ENCODE assay signal across 18 cellular contexts in the genomic region with DNA sequence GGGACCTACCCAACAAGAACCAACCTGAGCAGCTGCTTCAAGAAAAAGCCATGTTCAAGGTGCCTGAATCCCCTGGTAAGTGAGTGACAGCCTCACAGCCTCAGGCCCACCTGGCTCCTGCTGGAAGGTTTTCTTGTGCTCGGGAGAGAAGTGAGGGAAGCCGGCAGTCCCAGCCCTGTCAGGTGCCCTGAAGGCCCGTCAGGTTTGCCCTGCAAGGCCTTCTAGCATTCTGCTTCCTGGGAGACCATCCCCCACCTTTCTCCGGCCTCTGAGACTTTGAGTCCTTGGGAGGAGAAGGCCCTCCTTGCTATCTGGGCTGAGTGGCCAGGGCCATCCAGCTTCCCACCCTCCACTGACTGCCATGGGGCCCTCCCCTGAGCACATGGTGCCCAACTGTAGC.
DNase-seq lines count a peak whose midpoint lies in the region; ATAC-seq, FAIRE-seq and TF ChIP-seq lines count a peak whose summit lies in the region.
"Had no signal": no experiment of that assay in that cellular context is flagged by ENCODE, and none has a peak within 500 bp of the region (broad histone marks: within the 10 kb centered on the region; RNA-seq: fewer than 3 reads in every experiment).

No MANE protein-coding gene starts in this region.

- no peak for TF ChIP-seq POLR2A in HepG2 (IDR thresholded peaks at IDR 0.05; ENCODE audit: insufficient read depth in 1 of 2, low read depth in 2 of 2, low read length in 2 of 2)
- no peak for TF ChIP-seq POLR2A in right lobe of liver (IDR thresholded peaks at IDR 0.05)
- TF ChIP-seq POLR2A in spleen (IDR thresholded peaks at IDR 0.05), result no peak

- FAIRE-seq in HepG2 (lab: Jason Lieb, UNC), result no peak
- FAIRE-seq: D721Med, G401.6, GM12891, GM19239, H1 had no signal

- in situ Hi-C loops in HepG2 (cut with HindIII; ENCODE audit: extremely low pct_ligation_motif_present, low pct_unique_long_range_greater_than_20kb), result loop anchor here (25.0 kb wide), 1 partner anchor 720 kb away; a partner anchor contains a TSS

- no peak overlapping the region for H3K4me3 Mint-ChIP-seq in stimulated activated effector memory CD8-positive, alpha-beta T cell treated with anti-CD3 and anti-CD28 coated beads, Interleukin-12 subunit alpha, Interleukin-12 subunit beta, amount 100 ng/mL, for 72 hours
- H3K4me3 Mint-ChIP-seq: B cell; CD8-positive, alpha-beta memory T cell; H9 had no signal

- no peak for TF ChIP-seq RAD21 in HepG2 (CRISPR knock-in tag; IDR thresholded peaks at IDR 0.05)

- BruUV-seq in HepG2 (replicated peaks; lab: Mats Ljungman, UMichigan), result no TSS peak
- BruUV-seq in OCI-LY7 (replicated peaks; lab: Mats Ljungman, UMichigan), result TSS peak; percentile 11

- H3K4me2 ChIP-seq in HepG2 (ENCODE audit: low read depth, low read length), result no peak overlapping the region
- no peak overlapping the region for H3K4me2 ChIP-seq in OCI-LY7 (ENCODE audit: low read length)
- H3K4me2 ChIP-seq: BLaER1 treated with 17β-estradiol and CSF1 and Interleukin-3, amounts not matched to agents 10 nM and 100 nM had no signal

- H3K9me3 Mint-ChIP-seq in stimulated activated effector memory CD8-positive, alpha-beta T cell treated with anti-CD3 and anti-CD28 coated beads, Interleukin-12 subunit alpha, Interleukin-12 subunit beta, amount 100 ng/mL, for 72 hours, result no peaks in the 10 kb centered on the region
- H3K9me3 Mint-ChIP-seq: CD8-positive, alpha-beta memory T cell; H9 had no signal

- peaks cover 57 to 71% of the 10 kb centered on the region in 2 experiments for H3K36me3 ChIP-seq in HepG2 (replicated peaks in 1 of 2; ENCODE audit: control insufficient read depth in 1 of 2, insufficient read depth in 2 of 2, low read length in 2 of 2)
- peaks cover 0 to 45% (median 7%) of the 10 kb centered on the region in 4 donors for H3K36me3 ChIP-seq in right lobe of liver
- H3K36me3 ChIP-seq in OCI-LY7 (ENCODE audit: insufficient read depth, low read length), result peaks cover 56% of the 10 kb centered on the region
- H3K36me3 ChIP-seq in lung (ENCODE audit: control insufficient read depth in 2 of 2, insufficient read depth in 2 of 2, low read length in 2 of 2), result peaks cover 0 to 43% of the 10 kb centered on the region in 2 donors
- peaks cover 0 to 81% (median 64%) of the 10 kb centered on the region in 6 donors for H3K36me3 ChIP-seq in spleen

- 98% methylated on average over 4 of the region's 4 CpGs for WGBS in HepG2 (ENCODE audit: low lambda C conversion rate)
- WGBS in right lobe of liver (ENCODE audit: insufficient coverage, low coverage, low lambda C conversion rate, missing lambda C conversion rate), result 57% methylated on average over 2 of the region's 4 CpGs
- WGBS in lung, 2 donors, result 96 to 97% methylated on average over 4 of the region's 4 CpGs
- WGBS in spleen, 5 donors, result 90 to 97% (median 95%) methylated on average over 3 to 4 of the region's 4 CpGs

- H3K4me3 ChIP-seq in HepG2 (replicated peaks in 1 of 3; ENCODE audit: insufficient read depth in 1 of 3, low read depth in 2 of 3, low read length in 3 of 3) (no peak overlapping the region), right lobe of liver (no peak overlapping the region), OCI-LY7 (ENCODE audit: low read depth, low read length, poor library complexity, severe bottlenecking) (no peak overlapping the region), lung (no peak overlapping the region), spleen (no peak overlapping the region)
- H3K4me3 ChIP-seq: BLaER1 treated with 17β-estradiol and CSF1 and Interleukin-3, amounts not matched to agents 10 nM and 100 nM had no signal

- POLR2A ChIA-PET in HepG2 (lab: Yijun Ruan, JAX), result interaction anchor here (2.0 kb wide), 1 partner anchor 230 kb away, joined by 5 read pairs; no protein-coding TSS in a partner anchor
- POLR2A ChIA-PET in OCI-LY7 (lab: Charles Lee), result no interaction called here

- no peaks in the 10 kb centered on the region for H3K9me2 ChIP-seq in OCI-LY7 (ENCODE audit: insufficient read depth, low read length)

- DNase-seq in HepG2 (ENCODE audit: low spot score) (no peak), right lobe of liver (no peak), OCI-LY7 (ENCODE audit: low spot score) (no peak), lung (ENCODE audit: low spot score) (peak; percentile 13), substantia nigra (lab: John Stamatoyannopoulos, UW) (no peak), NOMO-1 treated with DMSO at 0.1 percent for 48 hours (lab: John Stamatoyannopoulos, UW; ENCODE audit: unreplicated experiment) (no peak), spleen (no peak)
- DNase-seq in stimulated activated effector memory CD8-positive, alpha-beta T cell treated with anti-CD3 and anti-CD28 coated beads, Interleukin-12 subunit alpha, Interleukin-12 subunit beta, amount 100 ng/mL, for 72 hours (ENCODE audit: low spot score in 2 of 2), result no peak
- DNase-seq: CD8-positive, alpha-beta memory T cell; COR-L47; H9 had no signal

- H3K27ac ChIP-seq in HepG2 (ENCODE audit: extremely low read length, insufficient read depth, low read length), result no peak overlapping the region
- no peak overlapping the region for H3K27ac ChIP-seq in right lobe of liver
- no peak overlapping the region for H3K27ac ChIP-seq in OCI-LY7 (ENCODE audit: low read depth, low read length, poor library complexity, severe bottlenecking)
- H3K27ac ChIP-seq in lung (ENCODE audit: low read depth in 1 of 2, low read length in 1 of 2), result no peak overlapping the region
- no peak overlapping the region for H3K27ac ChIP-seq in substantia nigra (ENCODE audit: low read depth, low read length, poor library complexity, severe bottlenecking)
- no peak overlapping the region for H3K27ac ChIP-seq in spleen
- H3K27ac ChIP-seq: BLaER1 treated with 17β-estradiol and CSF1 and Interleukin-3, amounts not matched to agents 10 nM and 100 nM had no signal

- CTCF ChIA-PET in HepG2 (lab: Yijun Ruan, JAX; ENCODE audit: low intra/inter-chr PET ratio, low total read pairs), result no interaction called here
- CTCF ChIA-PET in OCI-LY7 (lab: Charles Lee; ENCODE audit: unreplicated experiment), result interaction anchor here (0.6 kb wide), 1 partner anchor 214 kb away, joined by 5 read pairs; no protein-coding TSS in a partner anchor

- H3K9ac ChIP-seq in HepG2 (ENCODE audit: insufficient read depth, low read depth, low read length), result no peak overlapping the region
- H3K9ac ChIP-seq: BLaER1 treated with 17β-estradiol and CSF1 and Interleukin-3, amounts not matched to agents 10 nM and 100 nM had no signal

- H3K9me3 ChIP-seq in HepG2 (ENCODE audit: low read length), result no peaks in the 10 kb centered on the region
- H3K9me3 ChIP-seq in right lobe of liver, result no peaks in the 10 kb centered on the region
- H3K9me3 ChIP-seq in OCI-LY7 (ENCODE audit: low read length), result no peaks in the 10 kb centered on the region
- H3K9me3 ChIP-seq in lung (ENCODE audit: control insufficient read depth in 2 of 2, insufficient read depth in 1 of 2, low read length in 1 of 2), result no peaks in the 10 kb centered on the region
- no peaks in the 10 kb centered on the region for H3K9me3 ChIP-seq in spleen

- H3K79me2 ChIP-seq in HepG2 (ENCODE audit: insufficient read depth, low read length) (peaks cover 11% of the 10 kb centered on the region), OCI-LY7 (ENCODE audit: insufficient read depth, low read depth, low read length) (peaks cover 4% of the 10 kb centered on the region; the same call in 1 of the 2 replicates)

- TF ChIP-seq EP300 in HepG2 (IDR thresholded peaks at IDR 0.05; ENCODE audit: low read depth in 2 of 2, low read length in 2 of 2) (no peak), HepG2 (CRISPR knock-in tag; IDR thresholded peaks at IDR 0.05; ENCODE audit: borderline replicate concordance) (no peak)

- H4K20me1 ChIP-seq in HepG2 (ENCODE audit: insufficient read depth, low read length), result peaks cover 17% of the 10 kb centered on the region; the same call in 1 of the 2 replicates
- no peaks in the 10 kb centered on the region for H4K20me1 ChIP-seq in OCI-LY7 (ENCODE audit: insufficient read depth, low read length)

- H3K4me1 ChIP-seq in HepG2 (ENCODE audit: insufficient read depth, low read length) (peaks cover 21% of the 10 kb centered on the region), right lobe of liver (no peaks in the 10 kb centered on the region), OCI-LY7 (ENCODE audit: insufficient read depth, low read length, poor library complexity, severe bottlenecking) (no peaks in the 10 kb centered on the region), lung (ENCODE audit: control insufficient read depth in 2 of 2, insufficient read depth in 2 of 2, low read length in 2 of 2) (no peaks in the 10 kb centered on the region), spleen (peaks cover under 1 to 12% (median 6%) of the 10 kb centered on the region in 6 donors)

- ATAC-seq in HepG2 (no peak), right lobe of liver (no peak), lung (ENCODE audit: insufficient read depth, low FRiP score) (no peak)
- ATAC-seq in stimulated activated effector memory CD8-positive, alpha-beta T cell treated with anti-CD3 and anti-CD28 coated beads, Interleukin-12 subunit alpha, Interleukin-12 subunit beta, amount 100 ng/mL, for 72 hours, result no peak

- intact Hi-C loops in HepG2 (cut with micrococcal nuclease; ENCODE audit: unreplicated experiment), result no loop called here
- intact Hi-C loops in right lobe of liver (cut with DNase I), result no loop called here
- intact Hi-C loops in OCI-LY7 (cut with micrococcal nuclease; ENCODE audit: unreplicated experiment), result no loop called here
- intact Hi-C loops in spleen (cut with DNase I; ENCODE audit: low total_unique reads), result no loop called here

- no peaks in the 10 kb centered on the region for H3K27me3 ChIP-seq in HepG2 (ENCODE audit: control insufficient read depth in 1 of 2, insufficient read depth in 2 of 2, low read length in 2 of 2)
- no peaks in the 10 kb centered on the region for H3K27me3 ChIP-seq in right lobe of liver
- H3K27me3 ChIP-seq in lung (ENCODE audit: control insufficient read depth, insufficient read depth), result no peaks in the 10 kb centered on the region
- H3K27me3 ChIP-seq in spleen (replicated peaks in 1 of 7), result no peaks in the 10 kb centered on the region
- H3K27me3 ChIP-seq: BLaER1 treated with 17β-estradiol and CSF1 and Interleukin-3, amounts not matched to agents 10 nM and 100 nM had no signal

- H2AFZ ChIP-seq in HepG2 (ENCODE audit: low read length) (no peak overlapping the region), OCI-LY7 (ENCODE audit: low read length) (no peak overlapping the region)

- peaks cover 81% of the 10 kb centered on the region for H3K36me3 Mint-ChIP-seq in stimulated activated effector memory CD8-positive, alpha-beta T cell treated with anti-CD3 and anti-CD28 coated beads, Interleukin-12 subunit alpha, Interleukin-12 subunit beta, amount 100 ng/mL, for 72 hours

- H3K27ac Mint-ChIP-seq in stimulated activated effector memory CD8-positive, alpha-beta T cell treated with anti-CD3 and anti-CD28 coated beads, Interleukin-12 subunit alpha, Interleukin-12 subunit beta, amount 100 ng/mL, for 72 hours, result peak overlapping the region; percentile 37
- H3K27ac Mint-ChIP-seq: B cell, H9 had no signal

- TF ChIP-seq CTCF in HepG2 (CRISPR knock-in tag; IDR thresholded peaks at IDR 0.05) (no peak), right lobe of liver (IDR thresholded peaks at IDR 0.05) (no peak), OCI-LY7 (conservative IDR thresholded peaks at IDR 0.05; ENCODE audit: low read length) (no peak), lung (IDR thresholded peaks at IDR 0.05; ENCODE audit: control extremely low read depth, extremely low read depth) (no peak), spleen (IDR thresholded peaks at IDR 0.05 in 8 of 11, conservative IDR thresholded peaks at IDR 0.05 in 3 of 11) (no peak)

- peaks cover 49% of the 10 kb centered on the region for H3K4me1 Mint-ChIP-seq in stimulated activated effector memory CD8-positive, alpha-beta T cell treated with anti-CD3 and anti-CD28 coated beads, Interleukin-12 subunit alpha, Interleukin-12 subunit beta, amount 100 ng/mL, for 72 hours
